ENCODE assay signal across 1 cellular context in genomic region chr4:121376097-121376496, GRCh38.
TF ChIP-seq lines count a peak whose summit lies in the region.

No MANE protein-coding gene starts in this region.

TF ChIP-seq in HCT116, 20 proteins besides CTCF, POLR2A, EP300 and RAD21 (continued from another document):
- TF ChIP-seq SRF (IDR thresholded peaks at IDR 0.05; ENCODE audit: low read depth): no peak
- no peak for TF ChIP-seq EZH2phosphoT487 (IDR thresholded peaks at IDR 0.05; ENCODE audit: borderline replicate concordance)
- no peak for TF ChIP-seq SIN3A (IDR thresholded peaks at IDR 0.05; ENCODE audit: low read depth)
